In genomic region chrX:107982356-107982755, GRCh38 we compare ENCODE assay signal across 32 cellular contexts. TPM values are rescaled to one million over a fixed set of nuclear protein-coding genes. Genes with fewer than 3 reads are reported as not detected.
DNase-seq lines count a peak whose midpoint lies in the region; ATAC-seq, FAIRE-seq and TF ChIP-seq lines count a peak whose summit lies in the region.
"Had no signal": no experiment of that assay in that cellular context is flagged by ENCODE, and none has a peak within 500 bp of the region (broad histone marks: within the 10 kb centered on the region; RNA-seq: fewer than 3 reads in every experiment).

Gene TEX13B, minus strand, starts transcription at chrX:107982370. Its CDS starts 243 bp downstream, at chrX:107982127.

- H3K9me1 ChIP-seq in K562 (ENCODE audit: control insufficient read depth, insufficient read depth, low read length) = no peaks in the 10 kb centered on the region

- no TSS peak for BruUV-seq in K562 (replicated peaks; lab: Mats Ljungman, UMichigan)

- no peak for ATAC-seq in K562
- ATAC-seq in aorta (ENCODE audit: low FRiP score) = peak; percentile 41
- no peak for ATAC-seq in gastroesophageal sphincter
- no peak for ATAC-seq in GM21825 (IDR thresholded peaks at IDR 0.05; ENCODE audit: unreplicated experiment)

- in situ Hi-C loops in K562 (cut with MboI) = no loop called here

- CTCF ChIA-PET in HEK293 (lab: Yijun Ruan, JAX) = no interaction called here
- CTCF ChIA-PET in K562 (lab: Yijun Ruan, JAX; ENCODE audit: low intra/inter-chr PET ratio) = no interaction called here

- TF ChIP-seq CTCF in HEK293 (tag by site-specific recombination; IDR thresholded peaks at IDR 0.05) (no peak), K562 (IDR thresholded peaks at IDR 0.05 in 2 of 3, conservative IDR thresholded peaks at IDR 0.05 in 1 of 3; ENCODE audit: insufficient read depth in 2 of 3, low read depth in 1 of 3, low read length in 3 of 3) (no peak), gastroesophageal sphincter (IDR thresholded peaks at IDR 0.05) (no peak)

- H3K27ac ChIP-seq in HEK293 (ENCODE audit: extremely low read depth, low read depth, low read length) (no peak within 1 kb of the TSS), K562 (ENCODE audit: extremely low read depth, low read depth, low read length) (no peak within 1 kb of the TSS), aorta (ENCODE audit: low read depth in 1 of 2, low read length in 2 of 2) (no peak within 1 kb of the TSS), gastroesophageal sphincter (no peak within 1 kb of the TSS)
- H3K27ac ChIP-seq: BLaER1 had no signal

- H3K27me3 ChIP-seq in H7 (ENCODE audit: control insufficient read depth, insufficient read depth, low read length) = no peaks in the 10 kb centered on the region
- peaks cover 0 to 11% of the 10 kb centered on the region in 2 experiments; a peak in 2 of 5 replicates for H3K27me3 ChIP-seq in K562 (ENCODE audit: control insufficient read depth in 2 of 2, insufficient read depth in 2 of 2, low read length in 2 of 2)
- no peaks in the 10 kb centered on the region for H3K27me3 ChIP-seq in aorta (ENCODE audit: control insufficient read depth in 1 of 2, insufficient read depth in 2 of 2, low read length in 1 of 2)
- no peaks in the 10 kb centered on the region for H3K27me3 ChIP-seq in gastroesophageal sphincter
- H3K27me3 ChIP-seq: BE2C had no signal

- TF ChIP-seq EP300 in K562 (IDR thresholded peaks at IDR 0.05; ENCODE audit: low read length) = no peak
- no peak for TF ChIP-seq EP300 in gastroesophageal sphincter (IDR thresholded peaks at IDR 0.05)

- H3K9ac ChIP-seq in K562 (ENCODE audit: insufficient read depth in 1 of 2, low read depth in 2 of 2, low read length in 2 of 2) = no peak within 1 kb of the TSS
- H3K9ac ChIP-seq: BLaER1 had no signal

- 0% methylated on average over 3 of the region's 6 CpGs for WGBS in K562 (ENCODE audit: insufficient coverage, low coverage, missing lambda C conversion rate)
- WGBS in aorta, 2 donors = 82 to 86% methylated on average over 6 of the region's 6 CpGs
- 62% methylated on average over 2 of the region's 6 CpGs; no CpG with 5 or more reads in 1 of the 2 donors for WGBS in gastroesophageal sphincter (ENCODE audit: low coverage in 1 of 2), 2 donors

- no peaks in the 10 kb centered on the region for H3K79me2 ChIP-seq in K562 (ENCODE audit: control insufficient read depth, insufficient read depth, low read length)

- intact Hi-C loops in K562 (cut with micrococcal nuclease) (no loop called here), aorta (cut with DNase I) (no loop called here)

- H2AFZ ChIP-seq in K562 (ENCODE audit: low read depth, low read length) = no peak within 1 kb of the TSS

- TF ChIP-seq POLR2A in K562 (conservative IDR thresholded peaks at IDR 0.05) (no peak), gastroesophageal sphincter (IDR thresholded peaks at IDR 0.05) (no peak)

- TF ChIP-seq RAD21 in K562 (CRISPR knock-in tag; conservative IDR thresholded peaks at IDR 0.05 in 1 of 2, IDR thresholded peaks at IDR 0.05 in 1 of 2) = no peak

- FAIRE-seq in K562 (lab: Jason Lieb, UNC) = no peak
- FAIRE-seq: A204.1, G401.6, GM12891, GM18507 had no signal

- H3K4me3 ChIP-seq in H7 (ENCODE audit: insufficient read depth, low read depth, low read length) (no peak within 1 kb of the TSS), HEK293 (ENCODE audit: low read depth, low read length) (no peak within 1 kb of the TSS), K562 (no peak within 1 kb of the TSS), aorta (ENCODE audit: low read length in 2 of 2) (no peak within 1 kb of the TSS), gastroesophageal sphincter (no peak within 1 kb of the TSS)
- H3K4me3 ChIP-seq: BLaER1 had no signal

- H3K9me3 ChIP-seq in HEK293 (ENCODE audit: control insufficient read depth, insufficient read depth, low read depth, low read length) (no peaks in the 10 kb centered on the region), K562 (replicated peaks; ENCODE audit: control insufficient read depth, insufficient read depth, low read depth, low read length) (no peaks in the 10 kb centered on the region), aorta (ENCODE audit: control insufficient read depth, low read length) (no peaks in the 10 kb centered on the region), gastroesophageal sphincter (no peaks in the 10 kb centered on the region)
- H3K9me3 ChIP-seq: BE2C, BLaER1 had no signal

- H3K36me3 ChIP-seq in H7 (replicated peaks; ENCODE audit: control insufficient read depth, insufficient read depth, low read length) = peaks cover 16% of the 10 kb centered on the region
- H3K36me3 ChIP-seq in HEK293 (ENCODE audit: control insufficient read depth in 2 of 2, insufficient read depth in 1 of 2, low read length in 2 of 2) = no peaks in the 10 kb centered on the region
- H3K36me3 ChIP-seq in K562 (ENCODE audit: control insufficient read depth, insufficient read depth, low read length) = no peaks in the 10 kb centered on the region
- H3K36me3 ChIP-seq in aorta (ENCODE audit: control insufficient read depth in 1 of 2, insufficient read depth in 2 of 2, low read length in 1 of 2) = no peaks in the 10 kb centered on the region
- no peaks in the 10 kb centered on the region for H3K36me3 ChIP-seq in gastroesophageal sphincter
- H3K36me3 ChIP-seq: BE2C, BLaER1 had no signal

- H3K4me2 ChIP-seq in K562 (ENCODE audit: insufficient read depth, low read length) = no peak within 1 kb of the TSS
- H3K4me2 ChIP-seq: BLaER1 had no signal

- no peaks in the 10 kb centered on the region for H4K20me1 ChIP-seq in K562 (replicated peaks; ENCODE audit: control insufficient read depth, insufficient read depth, low read length)
- H4K20me1 ChIP-seq: BLaER1 had no signal

- POLR2A ChIA-PET in HEK293 (lab: Yijun Ruan, JAX) (no interaction called here), K562 (lab: Yijun Ruan, JAX) (no interaction called here)

- H3K4me1 ChIP-seq in HEK293 (ENCODE audit: control insufficient read depth, insufficient read depth, low read length) = no peaks in the 10 kb centered on the region
- no peaks in the 10 kb centered on the region for H3K4me1 ChIP-seq in K562 (replicated peaks in 1 of 2; ENCODE audit: control insufficient read depth in 2 of 2, insufficient read depth in 2 of 2, low read length in 2 of 2)
- H3K4me1 ChIP-seq in aorta (ENCODE audit: control insufficient read depth in 1 of 2, insufficient read depth in 2 of 2, low read length in 2 of 2) = no peaks in the 10 kb centered on the region
- no peaks in the 10 kb centered on the region for H3K4me1 ChIP-seq in gastroesophageal sphincter
- H3K4me1 ChIP-seq: BE2C, BLaER1 had no signal

- DNase-seq in H7 (peak; percentile 19), K562 (ENCODE audit: extremely low read depth in 1 of 4, low spot score in 3 of 4) (no peak), aorta (no peak), NCI-H2081 treated with DMSO at 0.1 percent for 48 hours (lab: John Stamatoyannopoulos, UW) (no peak), NCI-H2029 treated with DMSO at 0.1 percent for 48 hours (lab: John Stamatoyannopoulos, UW) (no peak)
- DNase-seq: 8988T; ACHN; BE2C; C1 segment of cervical spinal cord; CD4-positive, alpha-beta memory T cell; CD4-positive, CD25-positive, alpha-beta regulatory T cell; CD8-positive, alpha-beta memory T cell; COR-L47; DMS 273 treated with DMSO at 0.1 percent for 48 hours; DMS153; DMS53; DMS79; DND-41; EL; GF-D8 had no signal

TF ChIP-seq in HEK293, 187 proteins besides CTCF, POLR2A, EP300 and RAD21 (continues in another document):
- no peak for TF ChIP-seq ZBTB26 (tag by site-specific recombination; optimal IDR thresholded peaks at IDR 0.05)
- TF ChIP-seq ZBTB48 (tag by site-specific recombination; IDR thresholded peaks at IDR 0.05) = no peak

TF ChIP-seq in K562, 482 proteins besides CTCF, POLR2A, EP300 and RAD21 (continues in another document):
- 0 out of 2 replicates have a peak, but pooled peaks have one; percentile 41 for TF ChIP-seq ATF7 (IDR thresholded peaks at IDR 0.05)
- no peak for TF ChIP-seq L3MBTL2 (IDR thresholded peaks at IDR 0.05)

RNA-seq across cellular contexts. Expression of gene TEX13B, which starts in this region (rescaled TPM):
- 0.85 TPM in 1 of 2 replicates, not detected in the other for total RNA-seq in H7 (2014; rRNA removed; shearing (Covaris generic))
- not detected in 2 replicates for total RNA-seq in K562 (2011; cell fraction: chromatin; rRNA removed; ENCODE audit: low replicate concordance)
- total RNA-seq in K562 (2011; cell fraction: nucleolus; rRNA removed) = not detected in 2 replicates
- not detected in 2 replicates for total RNA-seq in K562 (2011; cell fraction: nucleoplasm; rRNA removed)
- not detected in 2 replicates for total RNA-seq in K562 (2014; rRNA removed)
- total RNA-seq in K562 (2014; rRNA removed; fragmentation: Illumina TruSeq; extraction: Trizol) = not detected in 2 replicates
- total RNA-seq in K562 (2015; rRNA removed; fragmentation: Illumina TruSeq; extraction: Trizol) = not detected in 2 replicates
- total RNA-seq in K562 (2021) = 0.20 TPM in 1 of 2 replicates, not detected in the other
- not detected in 2 replicates for polyA plus RNA-seq in K562 (2011; rRNA removed)
- polyA plus RNA-seq in K562 (2011; cell fraction: cytosol; rRNA removed) = not detected in 2 replicates
- polyA plus RNA-seq in K562 (2011; cell fraction: nucleus; rRNA removed) = not detected in 2 replicates
- polyA plus RNA-seq in K562 (2012) = 0.07 TPM in 1 of 2 replicates, not detected in the other
- not detected in 2 replicates for polyA plus RNA-seq in K562 (2014; fragmentation: Illumina TruSeq; extraction: Trizol)
- not detected for polyA plus RNA-seq in K562 (2014; fragmentation: Nextera tagmentation; extraction: Ambion mirVana)
- not detected in 2 replicates for polyA plus RNA-seq in K562 (2014; rRNA removed)
- polyA minus RNA-seq in K562 (2011; rRNA and poly(A)+ RNA removed) = not detected in 2 replicates
- not detected in 2 replicates for polyA minus RNA-seq in K562 (2011; cell fraction: cytosol; rRNA and poly(A)+ RNA removed)
- polyA minus RNA-seq in K562 (2011; cell fraction: nucleus; rRNA and poly(A)+ RNA removed) = not detected in 2 replicates
- total RNA-seq in aorta = not detected
- polyA plus RNA-seq in aorta = not detected
- not detected for total RNA-seq in gastroesophageal sphincter
- total RNA-seq: A673; CD4-positive, alpha-beta memory T cell; CD4-positive, CD25-positive, alpha-beta regulatory T cell; CD8-positive, alpha-beta memory T cell; Daoy had no signal
- polyA plus RNA-seq: AG04450; CD14-positive monocyte; CD4-positive, alpha-beta memory T cell; CD4-positive, CD25-positive, alpha-beta regulatory T cell; CD8-positive, alpha-beta memory T cell had no signal

Comparison
In these comparisons a context has a peak if more than half of its experiments do, and no peak if none do; other contexts are left out.
1. Peak in DNase-seq in H7; RNA of the gene not detected or under 1 TPM.
2. Peak in ATAC-seq in aorta; RNA of the gene not detected or under 1 TPM.